1 cellular context compared by ENCODE assay signal in the genomic region with DNA sequence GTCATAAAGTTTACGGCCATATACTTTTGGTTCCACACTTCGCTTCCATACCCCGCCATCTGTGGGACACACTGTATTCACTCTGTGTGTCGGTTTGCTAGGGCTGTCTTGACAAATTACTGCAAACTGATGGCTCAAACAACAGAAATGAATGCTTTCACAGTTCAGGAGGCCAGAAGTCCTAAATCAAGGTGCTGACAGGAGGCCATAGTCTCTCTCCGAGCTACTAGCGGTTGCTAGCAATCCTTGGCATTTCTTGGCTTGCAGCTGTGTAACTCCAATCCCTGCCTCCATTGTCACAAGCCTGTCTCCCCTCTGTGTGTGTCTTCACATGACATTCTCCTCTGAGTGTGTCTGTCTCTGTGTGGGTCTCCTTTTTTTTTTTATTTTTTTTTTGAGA.
TF ChIP-seq lines count a peak whose summit lies in the region.

No MANE protein-coding gene starts in this region.

TF ChIP-seq in HepG2, 621 proteins besides CTCF, POLR2A, EP300 and RAD21:
- TF ChIP-seq, protein P1, sequence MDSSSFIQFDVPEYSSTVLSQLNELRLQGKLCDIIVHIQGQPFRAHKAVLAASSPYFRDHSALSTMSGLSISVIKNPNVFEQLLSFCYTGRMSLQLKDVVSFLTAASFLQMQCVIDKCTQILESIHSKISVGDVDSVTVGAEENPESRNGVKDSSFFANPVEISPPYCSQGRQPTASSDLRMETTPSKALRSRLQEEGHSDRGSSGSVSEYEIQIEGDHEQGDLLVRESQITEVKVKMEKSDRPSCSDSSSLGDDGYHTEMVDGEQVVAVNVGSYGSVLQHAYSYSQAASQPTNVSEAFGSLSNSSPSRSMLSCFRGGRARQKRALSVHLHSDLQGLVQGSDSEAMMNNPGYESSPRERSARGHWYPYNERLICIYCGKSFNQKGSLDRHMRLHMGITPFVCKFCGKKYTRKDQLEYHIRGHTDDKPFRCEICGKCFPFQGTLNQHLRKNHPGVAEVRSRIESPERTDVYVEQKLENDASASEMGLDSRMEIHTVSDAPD (CRISPR knock-in tag; IDR thresholded peaks at IDR 0.05), result no peak
- TF ChIP-seq ZC3H4 (CRISPR knock-in tag; IDR thresholded peaks at IDR 0.05; ENCODE audit: borderline replicate concordance), result no peak
- TF ChIP-seq THYN1 (CRISPR knock-in tag; IDR thresholded peaks at IDR 0.05; ENCODE audit: borderline replicate concordance, low read depth), result no peak
- TF ChIP-seq, protein P2, sequence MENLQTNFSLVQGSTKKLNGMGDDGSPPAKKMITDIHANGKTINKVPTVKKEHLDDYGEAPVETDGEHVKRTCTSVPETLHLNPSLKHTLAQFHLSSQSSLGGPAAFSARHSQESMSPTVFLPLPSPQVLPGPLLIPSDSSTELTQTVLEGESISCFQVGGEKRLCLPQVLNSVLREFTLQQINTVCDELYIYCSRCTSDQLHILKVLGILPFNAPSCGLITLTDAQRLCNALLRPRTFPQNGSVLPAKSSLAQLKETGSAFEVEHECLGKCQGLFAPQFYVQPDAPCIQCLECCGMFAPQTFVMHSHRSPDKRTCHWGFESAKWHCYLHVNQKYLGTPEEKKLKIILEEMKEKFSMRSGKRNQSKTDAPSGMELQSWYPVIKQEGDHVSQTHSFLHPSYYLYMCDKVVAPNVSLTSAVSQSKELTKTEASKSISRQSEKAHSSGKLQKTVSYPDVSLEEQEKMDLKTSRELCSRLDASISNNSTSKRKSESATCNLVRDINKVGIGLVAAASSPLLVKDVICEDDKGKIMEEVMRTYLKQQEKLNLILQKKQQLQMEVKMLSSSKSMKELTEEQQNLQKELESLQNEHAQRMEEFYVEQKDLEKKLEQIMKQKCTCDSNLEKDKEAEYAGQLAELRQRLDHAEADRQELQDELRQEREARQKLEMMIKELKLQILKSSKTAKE (CRISPR knock-in tag; IDR thresholded peaks at IDR 0.05; ENCODE audit: borderline replicate concordance), result no peak
- TF ChIP-seq NCOA2 (CRISPR knock-in tag; IDR thresholded peaks at IDR 0.05), result no peak
- TF ChIP-seq, protein P3, sequence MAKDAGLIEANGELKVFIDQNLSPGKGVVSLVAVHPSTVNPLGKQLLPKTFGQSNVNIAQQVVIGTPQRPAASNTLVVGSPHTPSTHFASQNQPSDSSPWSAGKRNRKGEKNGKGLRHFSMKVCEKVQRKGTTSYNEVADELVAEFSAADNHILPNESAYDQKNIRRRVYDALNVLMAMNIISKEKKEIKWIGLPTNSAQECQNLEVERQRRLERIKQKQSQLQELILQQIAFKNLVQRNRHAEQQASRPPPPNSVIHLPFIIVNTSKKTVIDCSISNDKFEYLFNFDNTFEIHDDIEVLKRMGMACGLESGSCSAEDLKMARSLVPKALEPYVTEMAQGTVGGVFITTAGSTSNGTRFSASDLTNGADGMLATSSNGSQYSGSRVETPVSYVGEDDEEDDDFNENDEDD (CRISPR knock-in tag; IDR thresholded peaks at IDR 0.05; ENCODE audit: borderline replicate concordance), result no peak
- TF ChIP-seq HMGA1 (CRISPR knock-in tag; conservative IDR thresholded peaks at IDR 0.05), result no peak
- no peak for TF ChIP-seq KLF16 (CRISPR knock-in tag; IDR thresholded peaks at IDR 0.05)
- TF ChIP-seq FOXP1 (IDR thresholded peaks at IDR 0.05), result no peak
- no peak for TF ChIP-seq FOXP1 (CRISPR knock-in tag; IDR thresholded peaks at IDR 0.05)
- TF ChIP-seq, protein P4, sequence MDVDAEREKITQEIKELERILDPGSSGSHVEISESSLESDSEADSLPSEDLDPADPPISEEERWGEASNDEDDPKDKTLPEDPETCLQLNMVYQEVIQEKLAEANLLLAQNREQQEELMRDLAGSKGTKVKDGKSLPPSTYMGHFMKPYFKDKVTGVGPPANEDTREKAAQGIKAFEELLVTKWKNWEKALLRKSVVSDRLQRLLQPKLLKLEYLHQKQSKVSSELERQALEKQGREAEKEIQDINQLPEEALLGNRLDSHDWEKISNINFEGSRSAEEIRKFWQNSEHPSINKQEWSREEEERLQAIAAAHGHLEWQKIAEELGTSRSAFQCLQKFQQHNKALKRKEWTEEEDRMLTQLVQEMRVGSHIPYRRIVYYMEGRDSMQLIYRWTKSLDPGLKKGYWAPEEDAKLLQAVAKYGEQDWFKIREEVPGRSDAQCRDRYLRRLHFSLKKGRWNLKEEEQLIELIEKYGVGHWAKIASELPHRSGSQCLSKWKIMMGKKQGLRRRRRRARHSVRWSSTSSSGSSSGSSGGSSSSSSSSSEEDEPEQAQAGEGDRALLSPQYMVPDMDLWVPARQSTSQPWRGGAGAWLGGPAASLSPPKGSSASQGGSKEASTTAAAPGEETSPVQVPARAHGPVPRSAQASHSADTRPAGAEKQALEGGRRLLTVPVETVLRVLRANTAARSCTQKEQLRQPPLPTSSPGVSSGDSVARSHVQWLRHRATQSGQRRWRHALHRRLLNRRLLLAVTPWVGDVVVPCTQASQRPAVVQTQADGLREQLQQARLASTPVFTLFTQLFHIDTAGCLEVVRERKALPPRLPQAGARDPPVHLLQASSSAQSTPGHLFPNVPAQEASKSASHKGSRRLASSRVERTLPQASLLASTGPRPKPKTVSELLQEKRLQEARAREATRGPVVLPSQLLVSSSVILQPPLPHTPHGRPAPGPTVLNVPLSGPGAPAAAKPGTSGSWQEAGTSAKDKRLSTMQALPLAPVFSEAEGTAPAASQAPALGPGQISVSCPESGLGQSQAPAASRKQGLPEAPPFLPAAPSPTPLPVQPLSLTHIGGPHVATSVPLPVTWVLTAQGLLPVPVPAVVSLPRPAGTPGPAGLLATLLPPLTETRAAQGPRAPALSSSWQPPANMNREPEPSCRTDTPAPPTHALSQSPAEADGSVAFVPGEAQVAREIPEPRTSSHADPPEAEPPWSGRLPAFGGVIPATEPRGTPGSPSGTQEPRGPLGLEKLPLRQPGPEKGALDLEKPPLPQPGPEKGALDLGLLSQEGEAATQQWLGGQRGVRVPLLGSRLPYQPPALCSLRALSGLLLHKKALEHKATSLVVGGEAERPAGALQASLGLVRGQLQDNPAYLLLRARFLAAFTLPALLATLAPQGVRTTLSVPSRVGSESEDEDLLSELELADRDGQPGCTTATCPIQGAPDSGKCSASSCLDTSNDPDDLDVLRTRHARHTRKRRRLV (CRISPR knock-in tag; IDR thresholded peaks at IDR 0.05), result no peak
- no peak for TF ChIP-seq ZNF234 (CRISPR knock-in tag; conservative IDR thresholded peaks at IDR 0.05)
- TF ChIP-seq RBAK (CRISPR knock-in tag; IDR thresholded peaks at IDR 0.05), result no peak
- TF ChIP-seq SRY (CRISPR knock-in tag; IDR thresholded peaks at IDR 0.05), result no peak
- TF ChIP-seq DPF2 (CRISPR knock-in tag; IDR thresholded peaks at IDR 0.05; ENCODE audit: borderline replicate concordance, low read depth), result no peak
- TF ChIP-seq ZFY (CRISPR knock-in tag; IDR thresholded peaks at IDR 0.05), result no peak
- TF ChIP-seq, protein P5, sequence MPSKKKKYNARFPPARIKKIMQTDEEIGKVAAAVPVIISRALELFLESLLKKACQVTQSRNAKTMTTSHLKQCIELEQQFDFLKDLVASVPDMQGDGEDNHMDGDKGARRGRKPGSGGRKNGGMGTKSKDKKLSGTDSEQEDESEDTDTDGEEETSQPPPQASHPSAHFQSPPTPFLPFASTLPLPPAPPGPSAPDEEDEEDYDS (CRISPR knock-in tag; IDR thresholded peaks at IDR 0.05), result no peak
